ENCODE assay signal across 16 cellular contexts in the genomic region with DNA sequence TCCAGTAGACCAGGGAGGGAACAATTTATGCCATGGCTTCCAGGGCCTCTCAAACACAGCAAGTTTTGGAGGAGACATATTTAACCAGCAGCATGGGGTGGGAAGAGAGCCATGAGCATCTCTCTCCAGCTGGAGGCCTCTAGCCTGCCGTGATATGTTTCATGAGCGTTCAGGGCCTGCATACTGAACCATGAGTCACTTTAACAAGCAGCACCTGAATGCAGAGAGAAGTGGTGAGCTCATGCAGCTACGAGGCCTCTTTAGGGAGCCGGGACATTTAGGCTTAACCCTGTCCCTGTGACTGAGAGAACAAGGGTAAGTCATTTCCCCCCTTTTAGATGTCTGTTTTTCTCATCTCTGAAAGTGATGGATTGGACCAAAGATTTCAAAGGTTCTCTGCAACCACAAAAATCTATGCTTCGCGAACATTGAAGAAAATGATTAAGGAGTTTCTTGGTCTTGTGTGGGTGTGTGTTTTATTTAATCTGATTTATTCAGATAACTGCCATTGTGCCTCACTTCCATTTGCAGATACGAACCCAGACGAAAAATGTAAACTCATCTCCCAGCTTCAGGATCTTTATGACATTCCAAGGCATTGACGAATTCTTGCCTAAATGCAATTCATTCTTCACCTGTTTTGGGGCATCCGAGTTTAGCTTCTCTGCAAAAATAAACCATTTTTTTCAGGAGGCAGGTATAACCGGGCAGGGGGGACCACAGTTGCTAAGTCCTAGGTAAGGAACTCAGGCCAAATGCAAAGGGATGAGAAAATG.
DNase-seq lines count a peak whose midpoint lies in the region; ATAC-seq and TF ChIP-seq lines count a peak whose summit lies in the region.
"Had no signal": no experiment of that assay in that cellular context is flagged by ENCODE, and none has a peak within 500 bp of the region (broad histone marks: within the 10 kb centered on the region; RNA-seq: fewer than 3 reads in every experiment).

No MANE protein-coding gene starts in this region.

- no peaks in the 10 kb centered on the region for H3K27me3 ChIP-seq in RWPE2 (ENCODE audit: insufficient read depth, poor library complexity, severe bottlenecking)
- H3K27me3 ChIP-seq: suprapubic skin had no signal

- H3K4me1 ChIP-seq in RWPE2 (ENCODE audit: insufficient read depth, poor library complexity, severe bottlenecking), result no peaks in the 10 kb centered on the region
- H3K4me1 ChIP-seq: gastroesophageal sphincter, suprapubic skin had no signal

- peak; percentile 93 for DNase-seq in G401 (ENCODE audit: low spot score)
- no peak for DNase-seq in RWPE2 (ENCODE audit: low spot score)
- DNase-seq in epithelial cell of esophagus (ENCODE audit: low read depth), result peak; percentile 63
- peak; percentile 49 for DNase-seq in osteocyte (ENCODE audit: extremely low spot score, unreplicated experiment)
- DNase-seq in left lobe of liver (ENCODE audit: low spot score), result no peak
- no peak for DNase-seq in activated CD8-positive, alpha-beta memory T cell treated with anti-CD3 and anti-CD28 coated beads, Interleukin-2, amount 50 U/mL, for 48 hours
- DNase-seq in NCI-H2227 treated with DMSO at 0.1 percent for 48 hours (lab: John Stamatoyannopoulos, UW), result no peak
- DNase-seq in OCI-M2 (lab: John Stamatoyannopoulos, UW; ENCODE audit: unreplicated experiment), result no peak
- DNase-seq: activated CD4-positive, alpha-beta T cell treated with anti-CD3 and anti-CD28 coated beads for 48 hours; activated gamma-delta T cell treated with Interleukin-2 at 50 U/mL for 16 hours; naive thymus-derived CD4-positive, alpha-beta T cell; NCI-H69; small intestine; T-cell had no signal

- H3K9me3 ChIP-seq in RWPE2 (ENCODE audit: severe bottlenecking), result no peaks in the 10 kb centered on the region
- H3K9me3 ChIP-seq: gastroesophageal sphincter, suprapubic skin had no signal

- H3K4me3 Mint-ChIP-seq in osteocyte (ENCODE audit: unreplicated experiment), result no peak overlapping the region
- H3K4me3 Mint-ChIP-seq: naive thymus-derived CD4-positive, alpha-beta T cell; T-cell had no signal

- H3K27ac Mint-ChIP-seq in osteocyte (ENCODE audit: unreplicated experiment), result no peak overlapping the region
- H3K27ac Mint-ChIP-seq: naive thymus-derived CD4-positive, alpha-beta T cell; T-cell had no signal

- no peak for TF ChIP-seq CTCF in RWPE2 (IDR thresholded peaks at IDR 0.05; ENCODE audit: poor library complexity, severe bottlenecking)
- no peak for TF ChIP-seq CTCF in epithelial cell of esophagus (IDR thresholded peaks at IDR 0.05; ENCODE audit: insufficient read depth, low read depth, low read length, missing control alignments)
- TF ChIP-seq CTCF in osteocyte (IDR thresholded peaks at IDR 0.05), result no peak

- peaks cover 17% of the 10 kb centered on the region for H3K27me3 Mint-ChIP-seq in osteocyte (ENCODE audit: unreplicated experiment)

- H3K9me3 Mint-ChIP-seq in osteocyte (ENCODE audit: unreplicated experiment), result no peaks in the 10 kb centered on the region
- H3K9me3 Mint-ChIP-seq: naive thymus-derived CD4-positive, alpha-beta T cell; T-cell had no signal

- H3K36me3 Mint-ChIP-seq in osteocyte (ENCODE audit: unreplicated experiment), result no peaks in the 10 kb centered on the region
- H3K36me3 Mint-ChIP-seq: naive thymus-derived CD4-positive, alpha-beta T cell; T-cell had no signal

- no peak overlapping the region for H3K27ac ChIP-seq in RWPE2 (ENCODE audit: poor library complexity, severe bottlenecking)
- H3K27ac ChIP-seq: gastroesophageal sphincter, suprapubic skin had no signal

- no peaks in the 10 kb centered on the region for H3K4me1 Mint-ChIP-seq in osteocyte (ENCODE audit: unreplicated experiment)
- H3K4me1 Mint-ChIP-seq: naive thymus-derived CD4-positive, alpha-beta T cell; T-cell had no signal

- ATAC-seq in RWPE2 (ENCODE audit: low read depth) (peak; percentile 86), left lobe of liver (no peak)
- ATAC-seq: gastroesophageal sphincter; naive thymus-derived CD4-positive, alpha-beta T cell; T-cell had no signal

- H3K4me3 ChIP-seq in RWPE2 (ENCODE audit: severe bottlenecking) (no peak overlapping the region), epithelial cell of esophagus (ENCODE audit: low read length) (no peak overlapping the region)
- H3K4me3 ChIP-seq: gastroesophageal sphincter, suprapubic skin had no signal

- in situ Hi-C loops in G401 (cut with HindIII; ENCODE audit: low sequenced_read_pairs), result no loop called here

- H3K36me3 ChIP-seq in RWPE2 (ENCODE audit: low read depth), result no peaks in the 10 kb centered on the region
- H3K36me3 ChIP-seq: gastroesophageal sphincter, suprapubic skin had no signal

Comparison
In these comparisons a context has a peak if more than half of its experiments do, and no peak if none do; other contexts are left out.
1. DNase-seq: peak in G401 (single experiment), epithelial cell of esophagus (single experiment) and osteocyte (single experiment); none in RWPE2 (single experiment), left lobe of liver (single experiment), activated CD8-positive, alpha-beta memory T cell treated with anti-CD3 and anti-CD28 coated beads, Interleukin-2, amount 50 U/mL, for 48 hours (single experiment), NCI-H2227 treated with DMSO at 0.1 percent for 48 hours (single experiment) and OCI-M2 (single experiment).